In the genomic region with DNA sequence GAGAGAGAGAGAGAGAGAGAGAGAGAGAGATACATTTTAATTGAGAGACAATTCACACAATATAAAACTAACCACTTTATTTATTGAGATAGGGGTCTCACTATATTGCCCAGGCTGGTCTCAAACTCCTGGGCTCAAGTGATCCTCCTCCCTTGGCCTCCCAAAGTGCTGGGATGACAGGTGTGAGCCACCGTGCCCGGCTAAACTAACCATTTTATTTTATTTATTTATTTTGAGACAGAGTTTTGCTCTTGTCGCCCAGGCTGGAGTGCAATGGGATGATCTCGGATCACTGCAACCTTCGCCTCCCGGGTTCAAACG, we compare ENCODE assay signal across 10 cellular contexts. TPM values are rescaled to one million over a fixed set of nuclear protein-coding genes. Genes with fewer than 3 reads are reported as not detected.
A peak's percentile ranks its signal among the peaks of the same experiment; 100 is the strongest.
DNase-seq lines count a peak whose midpoint lies in the region; ATAC-seq and TF ChIP-seq lines count a peak whose summit lies in the region.
"Not testable (repeated sequence)": the region's sequence is repeated elsewhere in the genome, so short reads cannot be mapped to it uniquely, and the experiment has no call there.
"Had no signal": no experiment of that assay in that cellular context is flagged by ENCODE, and none has a peak within 500 bp of the region (broad histone marks: within the 10 kb centered on the region; RNA-seq: fewer than 3 reads in every experiment).

No MANE protein-coding gene starts in this region.

- intact Hi-C loops in HCT116 (cut with micrococcal nuclease), result not testable (repeated sequence)
- intact Hi-C loops in dendritic cell treated with granulocyte-macrophage colony-stimulating factor and Interleukin-4, amounts not matched to agents 40 ng/mL and 50 ng/mL, for 4 days (cut with micrococcal nuclease), result loop anchor here (2.0 to 10.0 kb wide), 3 partner anchors 25 to 53 kb away; a partner anchor contains a TSS
- intact Hi-C loops in natural killer cell (cut with micrococcal nuclease), result loop anchor here (1.0 to 5.0 kb wide), 4 partner anchors 24 to 166 kb away; a partner anchor contains a TSS

- H3K27me3 ChIP-seq in HCT116 (ENCODE audit: insufficient read depth, low read length); RWPE2 (ENCODE audit: insufficient read depth, poor library complexity, severe bottlenecking); iPS-18a (ENCODE audit: control insufficient read depth, insufficient read depth, low read length); smooth muscle cell (ENCODE audit: low read depth): not testable (repeated sequence)

- TF ChIP-seq POLR2A in HCT116 (IDR thresholded peaks at IDR 0.05; ENCODE audit: borderline replicate concordance, extremely low read depth, insufficient read depth, insufficient read length), result not testable (repeated sequence)

- not testable (repeated sequence) for H3K9me3 ChIP-seq in HCT116 (ENCODE audit: control insufficient read depth in 1 of 2, insufficient read depth in 1 of 2, low read depth in 1 of 2, low read length in 2 of 2); RWPE2 (ENCODE audit: severe bottlenecking); iPS-18a (ENCODE audit: control insufficient read depth, low read depth, low read length); smooth muscle cell (replicated peaks; ENCODE audit: low read depth)

- 92% methylated on average over 7 of the region's 7 CpGs for WGBS in smooth muscle cell (ENCODE audit: low lambda C conversion rate)

- H3K4me1 ChIP-seq in HCT116 (ENCODE audit: control insufficient read depth in 1 of 2, insufficient read depth in 2 of 2, low read length in 2 of 2) (peaks cover 80 to 90% of the 10 kb centered on the region in 2 experiments), RWPE2 (ENCODE audit: insufficient read depth, poor library complexity, severe bottlenecking) (peaks cover 34% of the 10 kb centered on the region), iPS-18a (ENCODE audit: control insufficient read depth, low read depth, low read length) (peaks cover 27% of the 10 kb centered on the region), smooth muscle cell (ENCODE audit: low read depth) (peaks cover 40% of the 10 kb centered on the region)

- H4K20me1 ChIP-seq in HCT116 (ENCODE audit: insufficient read depth); smooth muscle cell (ENCODE audit: low read depth): not testable (repeated sequence)

- peaks cover 42% of the 10 kb centered on the region for H3F3A ChIP-seq in smooth muscle cell (ENCODE audit: low read depth)

- RAD21 ChIA-PET in HCT116 (lab: Charles Lee; ENCODE audit: low non-redundant PET in 1 of 2, low total read pairs in 2 of 2, uncharacterized antibody in 2 of 2, unreplicated experiment in 2 of 2), result interaction anchor here in 1 of 2 experiments (2.3 kb wide), 1 partner anchor 25 kb away, joined by 16 read pairs; a partner anchor contains a TSS

- H3K9me2 ChIP-seq in HCT116 (ENCODE audit: insufficient read depth), result not testable (repeated sequence)

- not testable (repeated sequence) for H2AFZ ChIP-seq in HCT116 (ENCODE audit: low read depth, low read length, poor library complexity, severe bottlenecking); smooth muscle cell (ENCODE audit: low read depth)

- H3K4me2 ChIP-seq in HCT116 (ENCODE audit: low read length) (peak overlapping the region; percentile 79), smooth muscle cell (peak overlapping the region; percentile 81)

- TF ChIP-seq CTCF in HCT116 (IDR thresholded peaks at IDR 0.05 in 2 of 3, conservative IDR thresholded peaks at IDR 0.05 in 1 of 3; ENCODE audit: borderline replicate concordance in 1 of 3, insufficient read depth in 1 of 3, low read depth in 2 of 3, low read length in 2 of 3); RWPE2 (IDR thresholded peaks at IDR 0.05; ENCODE audit: poor library complexity, severe bottlenecking); natural killer cell (IDR thresholded peaks at IDR 0.05); smooth muscle cell (IDR thresholded peaks at IDR 0.05; ENCODE audit: borderline replicate concordance, insufficient read depth, poor library complexity, severe bottlenecking): not testable (repeated sequence)

- not testable (repeated sequence) for H3K36me3 ChIP-seq in HCT116 (ENCODE audit: control insufficient read depth in 1 of 2, insufficient read depth in 2 of 2, low read length in 2 of 2); RWPE2 (ENCODE audit: low read depth); iPS-18a (ENCODE audit: control insufficient read depth, low read depth, low read length); smooth muscle cell (ENCODE audit: low read depth)

- H3K9me3 Mint-ChIP-seq in activated naive CD4-positive, alpha-beta T cell treated with anti-CD3 and anti-CD28 coated beads, Interleukin-2, amount 10 ng/mL, durations not matched to agents 7 days and 5 days; dendritic cell treated with granulocyte-macrophage colony-stimulating factor and Interleukin-4, amounts not matched to agents 40 ng/mL and 50 ng/mL, for 4 days; natural killer cell: not testable (repeated sequence)

- POLR2A ChIA-PET in HCT116 (lab: Charles Lee), result interaction anchor here (1.5 to 3.9 kb wide), 4 partner anchors 10 to 26 kb away, joined by 5 to 42 read pairs (median 10); a partner anchor contains a TSS

- H3K27ac ChIP-seq in HCT116 (ENCODE audit: low read depth, low read length), result peak overlapping the region; percentile 99
- peak overlapping the region; percentile 99 for H3K27ac ChIP-seq in RWPE2 (ENCODE audit: poor library complexity, severe bottlenecking)
- H3K27ac ChIP-seq in iPS-18a (ENCODE audit: low read length), result not testable (repeated sequence)
- peak overlapping the region; percentile 100 for H3K27ac ChIP-seq in smooth muscle cell (ENCODE audit: low read depth)

- H3K4me1 Mint-ChIP-seq in activated naive CD4-positive, alpha-beta T cell treated with anti-CD3 and anti-CD28 coated beads, Interleukin-2, amount 10 ng/mL, durations not matched to agents 7 days and 5 days, result peaks cover 46% of the 10 kb centered on the region
- H3K4me1 Mint-ChIP-seq in dendritic cell treated with granulocyte-macrophage colony-stimulating factor and Interleukin-4, amounts not matched to agents 40 ng/mL and 50 ng/mL, for 4 days (ENCODE audit: low read depth), result peaks cover 35% of the 10 kb centered on the region
- H3K4me1 Mint-ChIP-seq in natural killer cell, result peaks cover 18 to 28% of the 10 kb centered on the region in 2 donors

- H3K9ac ChIP-seq in HCT116 (ENCODE audit: low read length) (peak overlapping the region; percentile 66), iPS-18a (ENCODE audit: low read length) (peak overlapping the region; percentile 4), smooth muscle cell (ENCODE audit: low read depth) (peak overlapping the region; percentile 75)

- H3K4me3 ChIP-seq in HCT116 (replicated peaks in 1 of 2; ENCODE audit: low read depth in 1 of 2, low read length in 2 of 2), result peak overlapping the region in 1 of 2 experiments; percentile 46; a peak in 3 of 4 replicates
- not testable (repeated sequence) for H3K4me3 ChIP-seq in RWPE2 (ENCODE audit: severe bottlenecking); iPS-18a (ENCODE audit: low read length); smooth muscle cell

- not testable (repeated sequence) for TF ChIP-seq RAD21 in HCT116 (IDR thresholded peaks at IDR 0.05; ENCODE audit: low read depth)

- TSS peak; percentile 12 for BruUV-seq in HCT116 (replicated peaks; lab: Mats Ljungman, UMichigan)

- not testable (repeated sequence) for H3K27ac Mint-ChIP-seq in activated naive CD4-positive, alpha-beta T cell treated with anti-CD3 and anti-CD28 coated beads, Interleukin-2, amount 10 ng/mL, durations not matched to agents 7 days and 5 days; dendritic cell treated with granulocyte-macrophage colony-stimulating factor and Interleukin-4, amounts not matched to agents 40 ng/mL and 50 ng/mL, for 4 days; natural killer cell

- CTCF ChIA-PET in HCT116 (lab: Charles Lee), result interaction anchor here (1.2 to 1.9 kb wide), 2 partner anchors 23 to 29 kb away, joined by 5 to 8 read pairs; no protein-coding TSS in a partner anchor
- CTCF ChIA-PET in activated naive CD4-positive, alpha-beta T cell treated with anti-CD3 and anti-CD28 coated beads, Interleukin-2, amount 10 ng/mL, durations not matched to agents 7 days and 5 days (lab: Charles Lee), result interaction anchor here (1.4 to 2.2 kb wide), 3 partner anchors 21 to 110 kb away, joined by 4 to 7 read pairs (median 5); no protein-coding TSS in a partner anchor

- not testable (repeated sequence) for H3K36me3 Mint-ChIP-seq in activated naive CD4-positive, alpha-beta T cell treated with anti-CD3 and anti-CD28 coated beads, Interleukin-2, amount 10 ng/mL, durations not matched to agents 7 days and 5 days; dendritic cell treated with granulocyte-macrophage colony-stimulating factor and Interleukin-4, amounts not matched to agents 40 ng/mL and 50 ng/mL, for 4 days (ENCODE audit: low read depth); natural killer cell

- peak overlapping the region; percentile 45 for H3K4me3 Mint-ChIP-seq in activated naive CD4-positive, alpha-beta T cell treated with anti-CD3 and anti-CD28 coated beads, Interleukin-2, amount 10 ng/mL, durations not matched to agents 7 days and 5 days
- peak overlapping the region; percentile 63 for H3K4me3 Mint-ChIP-seq in dendritic cell treated with granulocyte-macrophage colony-stimulating factor and Interleukin-4, amounts not matched to agents 40 ng/mL and 50 ng/mL, for 4 days
- H3K4me3 Mint-ChIP-seq in natural killer cell, result peak overlapping the region; percentile 66

- not testable (repeated sequence) for H3K27me3 Mint-ChIP-seq in activated naive CD4-positive, alpha-beta T cell treated with anti-CD3 and anti-CD28 coated beads, Interleukin-2, amount 10 ng/mL, durations not matched to agents 7 days and 5 days; dendritic cell treated with granulocyte-macrophage colony-stimulating factor and Interleukin-4, amounts not matched to agents 40 ng/mL and 50 ng/mL, for 4 days; natural killer cell (ENCODE audit: low read depth in 2 of 2)

- peaks cover 17% of the 10 kb centered on the region for H3K79me2 ChIP-seq in HCT116 (ENCODE audit: insufficient read depth, low read length)
- peaks cover 11% of the 10 kb centered on the region for H3K79me2 ChIP-seq in smooth muscle cell (ENCODE audit: low read depth)

- DNase-seq in HCT116 (ENCODE audit: low read depth, low spot score); RWPE2 (ENCODE audit: low spot score); activated naive CD4-positive, alpha-beta T cell treated with anti-CD3 and anti-CD28 coated beads, Interleukin-2, amount 10 ng/mL, durations not matched to agents 7 days and 5 days; natural killer cell; smooth muscle cell (lab: John Stamatoyannopoulos, UW; ENCODE audit: unreplicated experiment): not testable (repeated sequence)

- not testable (repeated sequence) for ATAC-seq in HCT116; RWPE2 (ENCODE audit: low read depth); natural killer cell

RNA-seq across cellular contexts. Expression of a gene that starts 24.6 kb away (rescaled TPM):
- total RNA-seq in HCT116 (2021; ENCODE audit: unreplicated experiment) (652 TPM), natural killer cell (10 to 100 TPM in 1 of 3 donors, 1 to 10 TPM in 2; 3.5 to 10.1 (median 3.8) TPM), smooth muscle cell (306 and 316 TPM in 2 replicates)
- 312 and 348 TPM in 2 replicates for polyA plus RNA-seq in HCT116 (2012)
- 157 and 183 TPM in 2 replicates for polyA plus RNA-seq in smooth muscle cell

RNA-seq across cellular contexts. Expression of a gene that starts 41.6 kb away (rescaled TPM):
- total RNA-seq in HCT116 (2021; ENCODE audit: unreplicated experiment) (0.17 TPM), natural killer cell (not detected), smooth muscle cell (not detected in 2 replicates)
- polyA plus RNA-seq in HCT116 (2012), result 0.09 and 0.15 TPM in 2 replicates
- not detected in 2 replicates for polyA plus RNA-seq in smooth muscle cell
- total RNA-seq: frontal cortex, LHCN-M2, uterus had no signal

Comparison
In these comparisons a context has a peak if more than half of its experiments do, and no peak if none do; other contexts are left out.
1. H3K9ac ChIP-seq: peak in every context shown above with its lines; median percentile 75 in smooth muscle cell; 66 in HCT116; 4 in iPS-18a.
2. RNA of a gene that starts 24.6 kb away (total RNA-seq): 652 TPM in HCT116 (single experiment) and 306 to 316 TPM in smooth muscle cell; 3.5 to 10.1 TPM in natural killer cell; every median in the first group is over 10 times any median in the second.
3. Peak in every context shown above with its lines, with median percentiles within 50 percentile points of each other: H3K4me3 Mint-ChIP-seq.